Comparison of ENCODE assay signal across 21 cellular contexts in the genomic region with DNA sequence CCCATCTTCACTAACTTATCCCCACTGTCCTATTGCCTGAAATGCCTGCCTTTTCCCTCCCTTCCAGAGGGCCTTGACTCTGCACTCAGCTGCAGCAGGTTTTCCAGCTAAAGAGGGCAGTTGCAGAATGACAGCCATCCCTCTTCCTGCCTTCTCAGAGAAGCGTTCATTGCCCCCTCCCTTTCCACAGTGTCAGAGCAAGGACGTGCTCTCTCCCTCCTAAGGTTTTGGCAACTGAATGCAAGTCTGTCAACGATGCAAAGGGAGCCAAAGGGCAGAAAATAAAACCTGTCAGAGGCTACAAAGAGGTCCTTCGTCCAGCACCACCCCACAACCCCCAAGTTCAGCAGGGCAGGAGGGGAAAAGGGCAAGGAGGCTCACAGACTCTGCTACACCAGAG.
"Had no signal": no experiment of that assay in that cellular context is flagged by ENCODE, and none has a peak within 500 bp of the region (broad histone marks: within the 10 kb centered on the region; RNA-seq: fewer than 3 reads in every experiment).

No MANE protein-coding gene starts in this region.

- H3K27ac Mint-ChIP-seq: immature natural killer cell; nephron; stimulated activated effector memory CD8-positive, alpha-beta T cell treated with anti-CD3 and anti-CD28 coated beads, Interleukin-12 subunit alpha, Interleukin-12 subunit beta, amount 100 ng/mL, for 72 hours had no signal

- H3K27me3 Mint-ChIP-seq: naive B cell had no signal

- DNase-seq: colonic mucosa; dermis blood vessel endothelial cell; erythroblast; foreskin keratinocyte; immature natural killer cell; left lung; mesendoderm; naive B cell; posterior cingulate gyrus; stimulated activated CD4-positive, alpha-beta T cell treated with anti-CD3 and anti-CD28 coated beads, Interleukin-4, amount 100 ng/mL, for 1 hour; stimulated activated CD8-positive, alpha-beta memory T cell treated with anti-CD3 and anti-CD28 coated beads, Interleukin-4, amount 100 ng/mL, for 48 hours; stimulated activated naive CD8-positive, alpha-beta T cell treated with anti-CD3 and anti-CD28 coated beads, Interleukin-15, Interleukin-2, amounts not matched to agents 100 U/mL and 50 U/mL, for 24 hours; tibial artery; upper lobe of left lung; uterus had no signal

- H3K9me3 Mint-ChIP-seq: immature natural killer cell; naive B cell; nephron; stimulated activated effector memory CD8-positive, alpha-beta T cell treated with anti-CD3 and anti-CD28 coated beads, Interleukin-12 subunit alpha, Interleukin-12 subunit beta, amount 100 ng/mL, for 72 hours had no signal

- ATAC-seq: foreskin keratinocyte; left lung; stimulated activated effector memory CD8-positive, alpha-beta T cell treated with anti-CD3 and anti-CD28 coated beads, Interleukin-12 subunit alpha, Interleukin-12 subunit beta, amount 100 ng/mL, for 72 hours; stimulated activated naive CD8-positive, alpha-beta T cell treated with anti-CD3 and anti-CD28 coated beads, Interleukin-15, Interleukin-2, amounts not matched to agents 100 U/mL and 50 U/mL, for 24 hours had no signal

- H3K9me3 ChIP-seq: colonic mucosa, left lung, neutrophil, tibial artery, upper lobe of left lung, uterus had no signal

- H3K36me3 Mint-ChIP-seq: immature natural killer cell; naive B cell; stimulated activated effector memory CD8-positive, alpha-beta T cell treated with anti-CD3 and anti-CD28 coated beads, Interleukin-12 subunit alpha, Interleukin-12 subunit beta, amount 100 ng/mL, for 72 hours had no signal

- H3K4me2 ChIP-seq: smooth muscle cell had no signal

- H3K27me3 ChIP-seq: colonic mucosa, foreskin keratinocyte, left lung, neutrophil, tibial artery, upper lobe of left lung, uterus had no signal

- H3K4me3 Mint-ChIP-seq: immature natural killer cell; naive B cell; nephron; stimulated activated effector memory CD8-positive, alpha-beta T cell treated with anti-CD3 and anti-CD28 coated beads, Interleukin-12 subunit alpha, Interleukin-12 subunit beta, amount 100 ng/mL, for 72 hours had no signal

- H3K4me3 ChIP-seq: colonic mucosa, left lung, lung, smooth muscle cell, tibial artery, upper lobe of left lung, uterus had no signal

- H3K4me1 ChIP-seq: colonic mucosa, foreskin keratinocyte, left lung, upper lobe of left lung, uterus had no signal

- H3K4me1 Mint-ChIP-seq: immature natural killer cell; naive B cell; nephron; stimulated activated effector memory CD8-positive, alpha-beta T cell treated with anti-CD3 and anti-CD28 coated beads, Interleukin-12 subunit alpha, Interleukin-12 subunit beta, amount 100 ng/mL, for 72 hours had no signal

- H3K27ac ChIP-seq: colonic mucosa, foreskin keratinocyte, left lung, neutrophil, tibial artery, upper lobe of left lung, uterus had no signal

- H3K36me3 ChIP-seq: colonic mucosa, left lung, neutrophil, tibial artery, upper lobe of left lung, uterus had no signal

- FAIRE-seq: keratinocyte had no signal
